1 cellular context compared by ENCODE assay signal in genomic region chr10:106436123-106436740, GRCh38.
TF ChIP-seq lines count a peak whose summit lies in the region.

No MANE protein-coding gene starts in this region.

TF ChIP-seq in IMR-90, 13 proteins besides CTCF, POLR2A, EP300 and RAD21 (continued from another document):
- no peak for TF ChIP-seq ELK1 (IDR thresholded peaks at IDR 0.05; ENCODE audit: borderline replicate concordance, low read depth, low read length)
- TF ChIP-seq USF2 (IDR thresholded peaks at IDR 0.05; ENCODE audit: low read depth, low read length): no peak
- no peak for TF ChIP-seq MXI1 (IDR thresholded peaks at IDR 0.05; ENCODE audit: borderline replicate concordance, low read depth, low read length)
- no peak for TF ChIP-seq MAFK (IDR thresholded peaks at IDR 0.05; ENCODE audit: low read depth, low read length)
- no peak for TF ChIP-seq RCOR1 (IDR thresholded peaks at IDR 0.05; ENCODE audit: insufficient replicate concordance, low read length)
- no peak for TF ChIP-seq CHD1 (IDR thresholded peaks at IDR 0.05; ENCODE audit: low read depth, low read length)
